ENCODE assay signal across 17 cellular contexts in genomic region chr11:126053340-126054286, GRCh38. TPM values are rescaled to one million over a fixed set of nuclear protein-coding genes. Genes with fewer than 3 reads are reported as not detected.
DNase-seq lines count a peak whose midpoint lies in the region; ATAC-seq and TF ChIP-seq lines count a peak whose summit lies in the region.
"Had no signal": no experiment of that assay in that cellular context is flagged by ENCODE, and none has a peak within 500 bp of the region (broad histone marks: within the 10 kb centered on the region; RNA-seq: fewer than 3 reads in every experiment).

No MANE protein-coding gene starts in this region.

- no peak overlapping the region for H4K8ac ChIP-seq in H9 (replicated peaks; ENCODE audit: insufficient read length, low read depth, low read length)

- H3K56ac ChIP-seq in H9 (ENCODE audit: insufficient read length, low read depth, low read length): no peak overlapping the region

- H4K5ac ChIP-seq in H9 (ENCODE audit: insufficient read length, low read depth, low read length): no peak overlapping the region

- no peak overlapping the region for H2BK5ac ChIP-seq in H9 (ENCODE audit: insufficient read length, low read length)

- no peak overlapping the region for H2BK15ac ChIP-seq in H9 (ENCODE audit: low read depth, low read length)

- H3K4me3 ChIP-seq in fibroblast of the aortic adventitia (ENCODE audit: low read depth, low read length) (no peak overlapping the region), right atrium auricular region (no peak overlapping the region)

- no peaks in the 10 kb centered on the region for H3K23me2 ChIP-seq in H9 (ENCODE audit: insufficient read length, low read depth, low read length, poor library complexity, severe bottlenecking)

- WGBS in H9 (ENCODE audit: extremely low coverage, insufficient read length, low lambda C conversion rate): no CpG with 5 or more reads among the region's 10 CpGs

- DNase-seq in NCI-H2081 (lab: John Stamatoyannopoulos, UW) (peak; percentile 9 to 51), NCI-H2081 treated with DMSO at 0.1 percent for 48 hours (lab: John Stamatoyannopoulos, UW) (no peak), fibroblast of the aortic adventitia (ENCODE audit: low read depth) (peak; percentile 37), right atrium auricular region (ENCODE audit: low spot score) (no peak), H9 (no peak), NCI-H82 (lab: John Stamatoyannopoulos, UW) (no peak)
- DNase-seq: H7, NCI-H1436, NCI-H2029, NCI-H510A, NCI-H774, T-helper 1 cell had no signal

- 0 out of 2 replicates have a peak, but pooled peaks cover 1% of the 10 kb centered on the region for H3K79me2 ChIP-seq in H9 (ENCODE audit: insufficient read depth, low read length)

- H2BK120ac ChIP-seq in H9 (ENCODE audit: low read depth, low read length, poor library complexity, severe bottlenecking): no peak overlapping the region

- no peak overlapping the region for H2AFZ ChIP-seq in H9 (ENCODE audit: low read length)

- H3K14ac ChIP-seq in H9 (ENCODE audit: insufficient read depth, low read length): no peak overlapping the region

- ATAC-seq in SK-N-SH treated with all-trans-retinoic acid at 6 μM for 48 hours: peak; percentile 69
- ATAC-seq in HG03521 (IDR thresholded peaks at IDR 0.05; ENCODE audit: unreplicated experiment): no peak
- ATAC-seq: Panc1 had no signal

- no peak overlapping the region for H3T11ph ChIP-seq in H9 (ENCODE audit: low read length)

- no peak overlapping the region for H3K4me3 Mint-ChIP-seq in H9

- no peak overlapping the region for H2BK12ac ChIP-seq in H9 (ENCODE audit: insufficient read length, low read depth, low read length)

- no peak overlapping the region for H2AK5ac ChIP-seq in H9 (ENCODE audit: insufficient read length, low read length)

- no peaks in the 10 kb centered on the region for H3K9me3 Mint-ChIP-seq in H9
- H3K9me3 Mint-ChIP-seq: CD14-positive monocyte had no signal

- H3K4me2 ChIP-seq in H9 (ENCODE audit: insufficient read depth, insufficient read length, low read length): no peak overlapping the region

- H3K27me3 ChIP-seq in right atrium auricular region: no peaks in the 10 kb centered on the region
- no peaks in the 10 kb centered on the region for H3K27me3 ChIP-seq in H9 (ENCODE audit: insufficient read depth, low read length)

- H3K18ac ChIP-seq in H9 (ENCODE audit: insufficient read length, low read depth, low read length): no peak overlapping the region

- no peaks in the 10 kb centered on the region for H3K36me3 ChIP-seq in right atrium auricular region

- H3K4me1 Mint-ChIP-seq in H9: peaks cover 0 to 9% of the 10 kb centered on the region in 2 experiments; a peak in 2 of 4 replicates
- H3K4me1 Mint-ChIP-seq: CD14-positive monocyte had no signal

- no peaks in the 10 kb centered on the region for H3K4me1 ChIP-seq in right atrium auricular region
- no peaks in the 10 kb centered on the region for H3K4me1 ChIP-seq in H9 (ENCODE audit: insufficient read depth, low read length)

- no peak overlapping the region for H3K9ac ChIP-seq in H9 (ENCODE audit: extremely low read depth, insufficient read length, low read length)

- no peak overlapping the region for H4K91ac ChIP-seq in H9 (ENCODE audit: insufficient read length, low read depth, low read length)

- H3K79me1 ChIP-seq in H9 (ENCODE audit: insufficient read depth, low read depth, low read length, poor library complexity, severe bottlenecking): no peaks in the 10 kb centered on the region

- no peak overlapping the region; a peak in 1 of 7 replicates for H3K27ac Mint-ChIP-seq in H9
- H3K27ac Mint-ChIP-seq: CD14-positive monocyte had no signal

- H3K9me3 ChIP-seq in right atrium auricular region (no peaks in the 10 kb centered on the region), H9 (ENCODE audit: control insufficient read depth, low read depth, low read length) (no peaks in the 10 kb centered on the region)

- no peaks in the 10 kb centered on the region for H4K20me1 ChIP-seq in H9 (ENCODE audit: control insufficient read depth, insufficient read depth, insufficient read length)

- no peaks in the 10 kb centered on the region for H3K27me3 Mint-ChIP-seq in H9 (ENCODE audit: low read depth)

- H3K4ac ChIP-seq in H9 (ENCODE audit: low read depth, low read length): no peak overlapping the region

- H2BK20ac ChIP-seq in H9 (ENCODE audit: low read depth, low read length, poor library complexity, severe bottlenecking): no peak overlapping the region

- H3K23ac ChIP-seq in H9 (ENCODE audit: insufficient read length, low read depth, low read length): no peak overlapping the region

- TF ChIP-seq CTCF in fibroblast of the aortic adventitia (IDR thresholded peaks at IDR 0.05; ENCODE audit: insufficient read depth, low read length): no peak
- TF ChIP-seq CTCF in right atrium auricular region (IDR thresholded peaks at IDR 0.05): no peak
- TF ChIP-seq CTCF in H9 (conservative IDR thresholded peaks at IDR 0.05): no peak

- H3K27ac ChIP-seq in right atrium auricular region (no peak overlapping the region), H9 (ENCODE audit: insufficient read length, low read depth, low read length) (no peak overlapping the region)
- H3K27ac ChIP-seq: 22Rv1 had no signal

- no peaks in the 10 kb centered on the region for H3K36me3 Mint-ChIP-seq in H9 (ENCODE audit: insufficient read depth in 1 of 3, low read depth in 3 of 3)
- H3K36me3 Mint-ChIP-seq: CD14-positive monocyte had no signal

TF ChIP-seq in SK-N-SH treated with all-trans-retinoic acid at 6 μM for 48 hours, 23 proteins besides CTCF, POLR2A, EP300 and RAD21:
- TF ChIP-seq CREB5 (CRISPR knock-in tag; IDR thresholded peaks at IDR 0.05; ENCODE audit: low read depth) (peak; percentile 49; the same call in 1 of the 2 replicates), ISL1 (CRISPR knock-in tag; IDR thresholded peaks at IDR 0.05) (peak; percentile 75), ZFP3 (CRISPR knock-in tag; IDR thresholded peaks at IDR 0.05) (no peak)

RNA-seq across cellular contexts. Expression of gene CDON, which starts 9.1 kb away (rescaled TPM):
- total RNA-seq in fibroblast of the aortic adventitia (ENCODE audit: low replicate concordance) (54.4 and 66.6 TPM in 2 replicates), right atrium auricular region (10 to 100 TPM; 17.6 to 21.9 TPM), H9 (2021) (16.0 and 17.2 TPM in 2 replicates)

Comparison
In these comparisons a context has a peak if more than half of its experiments do, and no peak if none do; other contexts are left out.
1. DNase-seq: peak in NCI-H2081 (2 of 2) and fibroblast of the aortic adventitia (single experiment); none in NCI-H2081 treated with DMSO at 0.1 percent for 48 hours (single experiment), right atrium auricular region (single experiment), H9 (single experiment) and NCI-H82 (single experiment).